21 cellular contexts compared by ENCODE assay signal in the genomic region with DNA sequence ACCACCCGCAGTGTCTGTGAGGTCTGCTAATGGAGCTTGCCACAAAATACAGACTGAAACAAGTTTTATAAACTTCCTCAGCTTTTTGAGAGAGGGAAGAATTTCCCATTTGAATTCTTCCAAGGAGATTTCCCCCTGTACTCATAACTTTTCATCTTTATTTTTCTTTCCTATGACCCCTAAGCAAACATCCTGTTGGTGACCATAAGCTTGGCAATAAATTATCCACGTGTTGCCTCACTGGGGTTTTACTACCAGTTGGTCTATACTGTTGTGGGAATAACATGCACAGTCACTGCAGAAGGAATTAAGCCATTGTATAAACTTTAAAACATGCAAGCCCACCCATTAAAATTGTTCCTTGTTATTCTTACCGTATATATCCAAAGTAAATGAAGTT.
A peak's percentile ranks its signal among the peaks of the same experiment; 100 is the strongest.
DNase-seq lines count a peak whose midpoint lies in the region; ATAC-seq, FAIRE-seq and TF ChIP-seq lines count a peak whose summit lies in the region.
"Had no signal": no experiment of that assay in that cellular context is flagged by ENCODE, and none has a peak within 500 bp of the region (broad histone marks: within the 10 kb centered on the region; RNA-seq: fewer than 3 reads in every experiment).

No MANE protein-coding gene starts in this region.

- H2BK5ac ChIP-seq in neuronal stem cell (ENCODE audit: low read length), result no peak overlapping the region

- no peak overlapping the region for H2BK120ac ChIP-seq in neuronal stem cell (ENCODE audit: low read depth, low read length)

- H2AK5ac ChIP-seq in neuronal stem cell (ENCODE audit: low read depth, low read length), result no peak overlapping the region

- H3K27ac ChIP-seq in endothelial cell of umbilical vein (ENCODE audit: insufficient read depth, low read depth, low read length), result no peak overlapping the region
- no peak overlapping the region for H3K27ac ChIP-seq in neuronal stem cell (replicated peaks; ENCODE audit: low read length)
- H3K27ac ChIP-seq: A549, HL-60 had no signal

- H3K4me1 ChIP-seq in endothelial cell of umbilical vein (ENCODE audit: control insufficient read depth, extremely low read depth, insufficient read depth, low read length) (peaks cover 4% of the 10 kb centered on the region), neuronal stem cell (ENCODE audit: control insufficient read depth in 2 of 2, insufficient read depth in 1 of 2, low read depth in 1 of 2, low read length in 2 of 2) (no peaks in the 10 kb centered on the region)
- H3K4me1 ChIP-seq: BE2C, HAP-1 had no signal

- no peak overlapping the region for H2BK15ac ChIP-seq in neuronal stem cell (ENCODE audit: low read length)

- H3K4me3 Mint-ChIP-seq in mesothelial cell of epicardium, result no peak overlapping the region
- H3K4me3 Mint-ChIP-seq: CD14-positive monocyte; CD8-positive, alpha-beta T cell; HFFc6 had no signal

- no peak overlapping the region for H2BK12ac ChIP-seq in neuronal stem cell (ENCODE audit: low read length)

- no peak overlapping the region for H3K18ac ChIP-seq in neuronal stem cell (ENCODE audit: low read length)

- TF ChIP-seq CTCF in endothelial cell of umbilical vein (IDR thresholded peaks at IDR 0.05; ENCODE audit: extremely low read depth in 1 of 2, insufficient read depth in 1 of 2, low read depth in 1 of 2, low read length in 2 of 2) (no peak), mesothelial cell of epicardium (IDR thresholded peaks at IDR 0.05; ENCODE audit: unreplicated experiment) (no peak)

- H3K9ac ChIP-seq in endothelial cell of umbilical vein (replicated peaks; ENCODE audit: extremely low read depth, insufficient read depth, low read length), result no peak overlapping the region
- no peak overlapping the region for H3K9ac ChIP-seq in neuronal stem cell (ENCODE audit: low read depth, low read length, poor library complexity)

- BruUV-seq in endothelial cell of umbilical vein (replicated peaks; lab: Mats Ljungman, UMichigan), result no TSS peak

- peak; percentile 25 for DNase-seq in A172 (ENCODE audit: low spot score)
- peak; percentile 21 for DNase-seq in LHCN-M2 (ENCODE audit: low read depth)
- DNase-seq in endothelial cell of umbilical vein (ENCODE audit: low read depth, low spot score), result peak; percentile 44
- DNase-seq in mesothelial cell of epicardium (ENCODE audit: low spot score in 2 of 2, unreplicated experiment in 2 of 2), result no peak
- no peak for DNase-seq in stimulated activated CD4-positive, alpha-beta T cell treated with anti-CD3 and anti-CD28 coated beads, Interleukin-4, amount 100 ng/mL, for 4 hours
- no peak for DNase-seq in neuronal stem cell (ENCODE audit: low spot score)
- DNase-seq in NCI-H2081 treated with DMSO at 0.1 percent for 48 hours (lab: John Stamatoyannopoulos, UW), result no peak
- DNase-seq: BE2C; CD8-positive, alpha-beta T cell; COR-L47; DMS79 treated with DMSO at 0.1 percent for 48 hours; EL; GOT3; HFFc6 had no signal

- CTCF ChIA-PET in endothelial cell of umbilical vein (lab: Charles Lee), result interaction anchor here (1.0 kb wide), 1 partner anchor 445 kb away, joined by 4 read pairs; no protein-coding TSS in a partner anchor

- no peak for FAIRE-seq in endothelial cell of umbilical vein (lab: Jason Lieb, UNC)
- FAIRE-seq: A549, G401.6, GM12891 had no signal

- H3K4me3 ChIP-seq in endothelial cell of umbilical vein (replicated peaks in 1 of 3; ENCODE audit: insufficient read depth in 1 of 3, low read depth in 1 of 3, low read length in 3 of 3), result no peak overlapping the region
- H3K4me3 ChIP-seq in neuronal stem cell (ENCODE audit: low read length in 2 of 2), result no peak overlapping the region
- H3K4me3 ChIP-seq: A549, HAP-1 had no signal

- no peak for TF ChIP-seq POLR2A in endothelial cell of umbilical vein (IDR thresholded peaks at IDR 0.05; ENCODE audit: low read depth, low read length)

- no peak overlapping the region for H4K91ac ChIP-seq in neuronal stem cell (ENCODE audit: low read depth, low read length, poor library complexity)

- no peaks in the 10 kb centered on the region for H3K79me2 ChIP-seq in endothelial cell of umbilical vein (ENCODE audit: control insufficient read depth, insufficient read depth, low read length)

- no peaks in the 10 kb centered on the region for H3K27me3 ChIP-seq in endothelial cell of umbilical vein (ENCODE audit: control insufficient read depth in 2 of 2, insufficient read depth in 2 of 2, low read length in 2 of 2)
- H3K27me3 ChIP-seq in neuronal stem cell (ENCODE audit: control insufficient read depth in 3 of 3, insufficient read depth in 3 of 3, low read depth in 1 of 3, low read length in 3 of 3), result no peaks in the 10 kb centered on the region
- H3K27me3 ChIP-seq: BE2C had no signal

- H3K4me2 ChIP-seq in endothelial cell of umbilical vein (ENCODE audit: insufficient read depth, low read length), result no peak overlapping the region
- no peak overlapping the region for H3K4me2 ChIP-seq in neuronal stem cell (ENCODE audit: insufficient read depth, low read length, poor library complexity, severe bottlenecking)
- H3K4me2 ChIP-seq: A549 had no signal

- no peaks in the 10 kb centered on the region for H3K79me1 ChIP-seq in neuronal stem cell (ENCODE audit: low read depth, low read length)

- H3K4ac ChIP-seq in neuronal stem cell (ENCODE audit: low read length), result no peak overlapping the region

- no CpG with 5 or more reads among the region's 3 CpGs for WGBS in neuronal stem cell (ENCODE audit: extremely low coverage in 2 of 2, insufficient read length in 2 of 2, insufficient replicate concordance in 1 of 2), 2 donors

- no peak overlapping the region for H3K23ac ChIP-seq in neuronal stem cell (ENCODE audit: low read depth, low read length, poor library complexity)

- H4K8ac ChIP-seq in neuronal stem cell (ENCODE audit: low read depth, low read length), result no peak overlapping the region

- H3K9me3 ChIP-seq in endothelial cell of umbilical vein (replicated peaks; ENCODE audit: control insufficient read depth, insufficient read depth, low read length) (no peaks in the 10 kb centered on the region), neuronal stem cell (replicated peaks in 1 of 2; ENCODE audit: control insufficient read depth in 2 of 2, insufficient read depth in 1 of 2, low read depth in 1 of 2, low read length in 2 of 2) (no peaks in the 10 kb centered on the region)
- H3K9me3 ChIP-seq: A549, BE2C, HAP-1 had no signal

- H3K9me1 ChIP-seq in endothelial cell of umbilical vein (replicated peaks; ENCODE audit: control insufficient read depth, extremely low read depth, insufficient read depth, low read length), result no peaks in the 10 kb centered on the region

- H3K36me3 Mint-ChIP-seq in mesothelial cell of epicardium, result no peaks in the 10 kb centered on the region
- H3K36me3 Mint-ChIP-seq: CD14-positive monocyte had no signal

- H4K20me1 ChIP-seq in endothelial cell of umbilical vein (replicated peaks; ENCODE audit: control insufficient read depth, extremely low read depth, insufficient read depth, low read length), result no peaks in the 10 kb centered on the region

- peak overlapping the region; percentile 24 for H3K27ac Mint-ChIP-seq in mesothelial cell of epicardium
- H3K27ac Mint-ChIP-seq: CD14-positive monocyte; CD8-positive, alpha-beta T cell; HFFc6 had no signal

- no peaks in the 10 kb centered on the region for H3K27me3 Mint-ChIP-seq in mesothelial cell of epicardium (ENCODE audit: low read depth)

- no peak overlapping the region for H3K14ac ChIP-seq in neuronal stem cell (ENCODE audit: low read length)

- intact Hi-C loops in endothelial cell of umbilical vein (cut with micrococcal nuclease), result no loop called here

- ATAC-seq in HG03354 (IDR thresholded peaks at IDR 0.05; ENCODE audit: poor library complexity, severe bottlenecking, unreplicated experiment), result no peak
- ATAC-seq: A549; CD8-positive, alpha-beta T cell had no signal

- H3K4me1 Mint-ChIP-seq in mesothelial cell of epicardium, result peaks cover 10% of the 10 kb centered on the region
- H3K4me1 Mint-ChIP-seq: CD14-positive monocyte had no signal

- POLR2A ChIA-PET in endothelial cell of umbilical vein (lab: Charles Lee), result no interaction called here

- dilution Hi-C loops in endothelial cell of umbilical vein (cut with MboI; ENCODE audit: extremely low pct_ligation_motif_present, low sequenced_read_pairs), result no loop called here

- H3K9me3 Mint-ChIP-seq in mesothelial cell of epicardium, result no peaks in the 10 kb centered on the region
- H3K9me3 Mint-ChIP-seq: CD14-positive monocyte; CD8-positive, alpha-beta T cell; HFFc6 had no signal

- H3K36me3 ChIP-seq in endothelial cell of umbilical vein (ENCODE audit: control insufficient read depth in 2 of 2, extremely low read depth in 1 of 2, insufficient read depth in 2 of 2, low read length in 2 of 2), result no peaks in the 10 kb centered on the region
- no peaks in the 10 kb centered on the region for H3K36me3 ChIP-seq in neuronal stem cell (replicated peaks in 1 of 2; ENCODE audit: control insufficient read depth in 2 of 2, insufficient read depth in 2 of 2, low read length in 2 of 2)
- H3K36me3 ChIP-seq: BE2C, HAP-1 had no signal

- H2AFZ ChIP-seq in endothelial cell of umbilical vein (ENCODE audit: low read depth, low read length) (no peak overlapping the region), neuronal stem cell (ENCODE audit: low read length) (no peak overlapping the region)

TF ChIP-seq in endothelial cell of umbilical vein, 7 proteins besides CTCF, POLR2A, EP300 and RAD21:
- TF ChIP-seq, protein P1, sequence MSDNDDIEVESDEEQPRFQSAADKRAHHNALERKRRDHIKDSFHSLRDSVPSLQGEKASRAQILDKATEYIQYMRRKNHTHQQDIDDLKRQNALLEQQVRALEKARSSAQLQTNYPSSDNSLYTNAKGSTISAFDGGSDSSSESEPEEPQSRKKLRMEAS (IDR thresholded peaks at IDR 0.05; ENCODE audit: insufficient read depth, insufficient read length), result no peak
- TF ChIP-seq MYC (IDR thresholded peaks at IDR 0.05; ENCODE audit: low read depth, low read length) (no peak), EZH2 (IDR thresholded peaks at IDR 0.05; ENCODE audit: borderline replicate concordance, low read depth, low read length, severe bottlenecking) (no peak), FOS (IDR thresholded peaks at IDR 0.05; ENCODE audit: borderline replicate concordance, insufficient read depth, low read length) (no peak), POLR2AphosphoS5 (IDR thresholded peaks at IDR 0.05; ENCODE audit: insufficient read depth, low read depth, low read length) (no peak), GATA2 (IDR thresholded peaks at IDR 0.05; ENCODE audit: insufficient read depth, insufficient read length, low read depth, low read length) (no peak), JUN (IDR thresholded peaks at IDR 0.05; ENCODE audit: borderline replicate concordance, insufficient read depth, insufficient read length, low read depth) (no peak)

Comparison
In these comparisons a context has a peak if more than half of its experiments do, and no peak if none do; other contexts are left out.
1. DNase-seq: peak in A172 (single experiment), LHCN-M2 (single experiment) and endothelial cell of umbilical vein (single experiment); none in mesothelial cell of epicardium (0 of 2), stimulated activated CD4-positive, alpha-beta T cell treated with anti-CD3 and anti-CD28 coated beads, Interleukin-4, amount 100 ng/mL, for 4 hours (0 of 2), neuronal stem cell (single experiment) and NCI-H2081 treated with DMSO at 0.1 percent for 48 hours (single experiment).